ENCODE assay signal across 28 cellular contexts in the genomic region with DNA sequence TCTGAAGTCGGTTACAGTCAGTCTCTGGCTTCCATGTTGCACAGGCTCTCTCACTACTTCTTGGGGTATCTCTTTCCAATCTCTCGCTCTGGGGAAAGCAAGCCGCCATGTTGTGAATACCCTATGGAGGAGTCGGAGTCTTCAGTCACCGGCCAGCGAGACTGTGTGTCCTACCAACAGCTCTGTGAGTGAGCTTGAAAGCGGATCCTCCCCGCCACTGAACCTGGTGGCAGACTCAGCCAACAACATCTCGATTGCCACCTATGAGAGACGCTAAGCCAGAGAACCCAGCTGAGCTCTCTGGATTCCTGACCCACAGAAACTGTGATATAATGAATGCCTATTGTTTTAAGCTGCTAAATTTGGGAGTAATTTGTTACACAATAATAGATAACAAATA.
"Had no signal": no experiment of that assay in that cellular context is flagged by ENCODE, and none has a peak within 500 bp of the region (broad histone marks: within the 10 kb centered on the region; RNA-seq: fewer than 3 reads in every experiment).

No MANE protein-coding gene starts in this region.

- H3K9me3 ChIP-seq: ovary, psoas muscle, stomach, thoracic aorta, thyroid gland, tibial nerve, upper lobe of left lung, uterus had no signal

- H3K9me3 Mint-ChIP-seq: natural killer cell; neural progenitor cell; stimulated activated effector memory CD8-positive, alpha-beta T cell treated with anti-CD3 and anti-CD28 coated beads, Interleukin-12 subunit alpha, Interleukin-12 subunit beta, amount 100 ng/mL, for 72 hours; stimulated activated naive B cell treated with anti-CD40 and anti-IgM and Interleukin-4, amounts not matched to agents 10 μg/mL and 1 μg/mL and 100 μg/mL, for 72 hours; stimulated activated naive CD8-positive, alpha-beta T cell treated with anti-CD3 and anti-CD28 coated beads, Interleukin-15, Interleukin-2, amounts not matched to agents 100 ng/mL and 50 ng/mL, for 24 hours had no signal

- H3K27me3 ChIP-seq: ovary, thyroid gland, upper lobe of left lung, uterus had no signal

- ATAC-seq: natural killer cell; psoas muscle; right cardiac atrium; sciatic nerve; stimulated activated effector memory CD8-positive, alpha-beta T cell treated with anti-CD3 and anti-CD28 coated beads, Interleukin-12 subunit alpha, Interleukin-12 subunit beta, amount 100 ng/mL, for 72 hours; stimulated activated naive B cell treated with anti-CD40 and anti-IgM and Interleukin-4, amounts not matched to agents 10 μg/mL and 1 μg/mL and 100 μg/mL, for 72 hours had no signal

- H3K27ac Mint-ChIP-seq: naive thymus-derived CD4-positive, alpha-beta T cell; natural killer cell; nephron; neural progenitor cell; progenitor cell of endocrine pancreas; stimulated activated effector memory CD8-positive, alpha-beta T cell treated with anti-CD3 and anti-CD28 coated beads, Interleukin-12 subunit alpha, Interleukin-12 subunit beta, amount 100 ng/mL, for 72 hours; stimulated activated naive B cell treated with anti-CD40 and anti-IgM and Interleukin-4, amounts not matched to agents 10 μg/mL and 1 μg/mL and 100 μg/mL, for 72 hours; stimulated activated naive CD8-positive, alpha-beta T cell treated with anti-CD3 and anti-CD28 coated beads, Interleukin-15, Interleukin-2, amounts not matched to agents 100 ng/mL and 50 ng/mL, for 24 hours had no signal

- H3K27ac ChIP-seq: neural progenitor cell, ovary, parathyroid adenoma, psoas muscle, stomach, thoracic aorta, thyroid gland, tibial nerve, upper lobe of left lung, uterus had no signal

- H3K4me3 Mint-ChIP-seq: naive thymus-derived CD4-positive, alpha-beta T cell; natural killer cell; nephron; neural progenitor cell; stimulated activated effector memory CD8-positive, alpha-beta T cell treated with anti-CD3 and anti-CD28 coated beads, Interleukin-12 subunit alpha, Interleukin-12 subunit beta, amount 100 ng/mL, for 72 hours; stimulated activated naive B cell treated with anti-CD40 and anti-IgM and Interleukin-4, amounts not matched to agents 10 μg/mL and 1 μg/mL and 100 μg/mL, for 72 hours; stimulated activated naive CD8-positive, alpha-beta T cell treated with anti-CD3 and anti-CD28 coated beads, Interleukin-15, Interleukin-2, amounts not matched to agents 100 ng/mL and 50 ng/mL, for 24 hours had no signal

- H3K36me3 Mint-ChIP-seq: naive thymus-derived CD4-positive, alpha-beta T cell; natural killer cell; neural progenitor cell; stimulated activated effector memory CD8-positive, alpha-beta T cell treated with anti-CD3 and anti-CD28 coated beads, Interleukin-12 subunit alpha, Interleukin-12 subunit beta, amount 100 ng/mL, for 72 hours; stimulated activated naive B cell treated with anti-CD40 and anti-IgM and Interleukin-4, amounts not matched to agents 10 μg/mL and 1 μg/mL and 100 μg/mL, for 72 hours had no signal

- DNase-seq: naive thymus-derived CD4-positive, alpha-beta T cell; natural killer cell; occipital lobe; ovary; posterior cingulate gyrus; psoas muscle; right cardiac atrium; small intestine; stimulated activated CD4-positive, alpha-beta T cell treated with anti-CD3 and anti-CD28 coated beads, Interleukin-15, amount 100 ng/mL, for 24 hours; stimulated activated CD4-positive, alpha-beta T cell treated with anti-CD3 and anti-CD28 coated beads, Interleukin-2, amount 100 ng/mL, for 24 hours; stimulated activated CD4-positive, alpha-beta T cell treated with anti-CD3 and anti-CD28 coated beads, Interleukin-2, amount 100 ng/mL, for 48 hours; stimulated activated CD4-positive, alpha-beta T cell treated with anti-CD3 and anti-CD28 coated beads, Interleukin-4, amount 100 ng/mL, for 24 hours; stimulated activated naive B cell treated with anti-CD40 and anti-IgM and Interleukin-4, amounts not matched to agents 10 μg/mL and 1 μg/mL and 100 μg/mL, for 72 hours; stimulated activated naive CD4-positive, alpha-beta T cell treated with Interleukin-2 at 50 U/mL for 16 hours; stomach; thyroid gland; trophoblast cell; upper lobe of left lung; uterus had no signal

- H3K4me1 Mint-ChIP-seq: naive thymus-derived CD4-positive, alpha-beta T cell; nephron; stimulated activated naive B cell treated with anti-CD40 and anti-IgM and Interleukin-4, amounts not matched to agents 10 μg/mL and 1 μg/mL and 100 μg/mL, for 72 hours had no signal

- H3K36me3 ChIP-seq: neural progenitor cell, ovary, stomach, thoracic aorta, thyroid gland, tibial nerve, upper lobe of left lung, uterus had no signal

- H3K4me3 ChIP-seq: neural progenitor cell, ovary, psoas muscle, stomach, thoracic aorta, thyroid gland, tibial nerve, upper lobe of left lung, uterus had no signal

- H3K9ac ChIP-seq: neural progenitor cell, parathyroid adenoma had no signal

- H3K4me1 ChIP-seq: parathyroid adenoma, psoas muscle, stomach, thyroid gland, tibial nerve, upper lobe of left lung, uterus had no signal
